Comparison of ENCODE assay signal across 5 cellular contexts in genomic region chr16:341095-341973, GRCh38. TPM values are rescaled to one million over a fixed set of nuclear protein-coding genes. Genes with fewer than 3 reads are reported as not detected.
"Had no signal": no experiment of that assay in that cellular context is flagged by ENCODE, and none has a peak within 500 bp of the region (broad histone marks: within the 10 kb centered on the region; RNA-seq: fewer than 3 reads in every experiment).

No MANE protein-coding gene starts in this region.

RNA-seq across cellular contexts. Expression of gene PDIA2, which starts 58.4 kb away (rescaled TPM):
- total RNA-seq: MCF 10A, OCI-LY7, PC-3, SJSA1 had no signal
- polyA plus RNA-seq: IgD-negative memory B cell had no signal
